2 cellular contexts compared by ENCODE assay signal in the genomic region with DNA sequence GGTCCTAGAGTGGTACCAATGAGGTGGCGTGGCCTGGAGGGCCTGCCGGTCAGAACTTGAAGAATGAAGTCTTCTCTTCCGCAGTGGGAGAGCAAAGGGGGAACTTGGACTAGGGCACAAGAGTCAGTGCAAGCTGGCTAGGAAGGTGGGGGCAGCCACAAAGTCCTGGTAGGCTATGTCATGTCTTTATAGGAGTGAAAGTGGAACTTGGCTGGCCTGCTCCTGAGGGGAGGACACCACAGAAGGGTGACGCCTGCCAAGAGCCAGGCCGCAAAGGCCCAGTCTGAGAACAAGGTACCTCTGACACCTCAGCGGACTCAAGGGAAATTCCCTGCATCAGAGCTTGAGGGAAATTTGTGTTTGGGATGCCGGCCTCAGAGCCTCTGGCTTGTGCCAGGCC.
TF ChIP-seq lines count a peak whose summit lies in the region.

No MANE protein-coding gene starts in this region.

TF ChIP-seq in K562, 482 proteins besides CTCF, POLR2A, EP300 and RAD21:
- TF ChIP-seq, protein P1, sequence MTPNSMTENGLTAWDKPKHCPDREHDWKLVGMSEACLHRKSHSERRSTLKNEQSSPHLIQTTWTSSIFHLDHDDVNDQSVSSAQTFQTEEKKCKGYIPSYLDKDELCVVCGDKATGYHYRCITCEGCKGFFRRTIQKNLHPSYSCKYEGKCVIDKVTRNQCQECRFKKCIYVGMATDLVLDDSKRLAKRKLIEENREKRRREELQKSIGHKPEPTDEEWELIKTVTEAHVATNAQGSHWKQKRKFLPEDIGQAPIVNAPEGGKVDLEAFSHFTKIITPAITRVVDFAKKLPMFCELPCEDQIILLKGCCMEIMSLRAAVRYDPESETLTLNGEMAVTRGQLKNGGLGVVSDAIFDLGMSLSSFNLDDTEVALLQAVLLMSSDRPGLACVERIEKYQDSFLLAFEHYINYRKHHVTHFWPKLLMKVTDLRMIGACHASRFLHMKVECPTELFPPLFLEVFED (CRISPR knock-in tag; conservative IDR thresholded peaks at IDR 0.05) = no peak
- TF ChIP-seq ZNF140 (CRISPR knock-in tag; IDR thresholded peaks at IDR 0.05) (no peak), FOXK1 (CRISPR knock-in tag; IDR thresholded peaks at IDR 0.05; ENCODE audit: borderline replicate concordance) (no peak), ZNF551 (CRISPR knock-in tag; IDR thresholded peaks at IDR 0.05) (no peak), BRD4 (IDR thresholded peaks at IDR 0.05) (no peak), NCOA4 (IDR thresholded peaks at IDR 0.05; ENCODE audit: partially characterized antibody) (no peak), JUNB (CRISPR knock-in tag; conservative IDR thresholded peaks at IDR 0.05) (no peak), MTA2 (IDR thresholded peaks at IDR 0.05; ENCODE audit: low read depth) (no peak), ZKSCAN8 (CRISPR knock-in tag; IDR thresholded peaks at IDR 0.05) (no peak), HCFC1 (IDR thresholded peaks at IDR 0.05; ENCODE audit: low read depth, low read length) (no peak), TRIM24 (IDR thresholded peaks at IDR 0.05) (no peak), BCL6 (CRISPR knock-in tag; IDR thresholded peaks at IDR 0.05) (no peak), DDX20 (tag; IDR thresholded peaks at IDR 0.05; ENCODE audit: low read depth) (no peak), POLR3G (IDR thresholded peaks at IDR 0.05; ENCODE audit: extremely low read depth, insufficient read length, insufficient replicate concordance) (no peak)
- TF ChIP-seq, protein P2, sequence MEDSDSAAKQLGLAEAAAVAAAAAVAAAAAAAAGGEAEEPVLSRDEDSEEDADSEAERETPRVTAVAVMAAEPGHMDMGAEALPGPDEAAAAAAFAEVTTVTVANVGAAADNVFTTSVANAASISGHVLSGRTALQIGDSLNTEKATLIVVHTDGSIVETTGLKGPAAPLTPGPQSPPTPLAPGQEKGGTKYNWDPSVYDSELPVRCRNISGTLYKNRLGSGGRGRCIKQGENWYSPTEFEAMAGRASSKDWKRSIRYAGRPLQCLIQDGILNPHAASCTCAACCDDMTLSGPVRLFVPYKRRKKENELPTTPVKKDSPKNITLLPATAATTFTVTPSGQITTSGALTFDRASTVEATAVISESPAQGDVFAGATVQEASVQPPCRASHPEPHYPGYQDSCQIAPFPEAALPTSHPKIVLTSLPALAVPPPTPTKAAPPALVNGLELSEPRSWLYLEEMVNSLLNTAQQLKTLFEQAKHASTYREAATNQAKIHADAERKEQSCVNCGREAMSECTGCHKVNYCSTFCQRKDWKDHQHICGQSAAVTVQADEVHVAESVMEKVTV (CRISPR knock-in tag; IDR thresholded peaks at IDR 0.05) = no peak
- TF ChIP-seq, protein P3, sequence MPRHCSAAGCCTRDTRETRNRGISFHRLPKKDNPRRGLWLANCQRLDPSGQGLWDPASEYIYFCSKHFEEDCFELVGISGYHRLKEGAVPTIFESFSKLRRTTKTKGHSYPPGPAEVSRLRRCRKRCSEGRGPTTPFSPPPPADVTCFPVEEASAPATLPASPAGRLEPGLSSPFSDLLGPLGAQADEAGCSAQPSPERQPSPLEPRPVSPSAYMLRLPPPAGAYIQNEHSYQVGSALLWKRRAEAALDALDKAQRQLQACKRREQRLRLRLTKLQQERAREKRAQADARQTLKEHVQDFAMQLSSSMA (CRISPR knock-in tag; IDR thresholded peaks at IDR 0.05) = no peak

TF ChIP-seq in HepG2, 621 proteins besides CTCF, POLR2A, EP300 and RAD21:
- TF ChIP-seq, protein P4, sequence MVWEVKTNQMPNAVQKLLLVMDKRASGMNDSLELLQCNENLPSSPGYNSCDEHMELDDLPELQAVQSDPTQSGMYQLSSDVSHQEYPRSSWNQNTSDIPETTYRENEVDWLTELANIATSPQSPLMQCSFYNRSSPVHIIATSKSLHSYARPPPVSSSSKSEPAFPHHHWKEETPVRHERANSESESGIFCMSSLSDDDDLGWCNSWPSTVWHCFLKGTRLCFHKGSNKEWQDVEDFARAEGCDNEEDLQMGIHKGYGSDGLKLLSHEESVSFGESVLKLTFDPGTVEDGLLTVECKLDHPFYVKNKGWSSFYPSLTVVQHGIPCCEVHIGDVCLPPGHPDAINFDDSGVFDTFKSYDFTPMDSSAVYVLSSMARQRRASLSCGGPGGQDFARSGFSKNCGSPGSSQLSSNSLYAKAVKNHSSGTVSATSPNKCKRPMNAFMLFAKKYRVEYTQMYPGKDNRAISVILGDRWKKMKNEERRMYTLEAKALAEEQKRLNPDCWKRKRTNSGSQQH (CRISPR knock-in tag; IDR thresholded peaks at IDR 0.05; ENCODE audit: low read depth) = no peak
TF ChIP-seq in HepG2: peak in this region for 0.
